Comparison of ENCODE assay signal across 25 cellular contexts in the genomic region with DNA sequence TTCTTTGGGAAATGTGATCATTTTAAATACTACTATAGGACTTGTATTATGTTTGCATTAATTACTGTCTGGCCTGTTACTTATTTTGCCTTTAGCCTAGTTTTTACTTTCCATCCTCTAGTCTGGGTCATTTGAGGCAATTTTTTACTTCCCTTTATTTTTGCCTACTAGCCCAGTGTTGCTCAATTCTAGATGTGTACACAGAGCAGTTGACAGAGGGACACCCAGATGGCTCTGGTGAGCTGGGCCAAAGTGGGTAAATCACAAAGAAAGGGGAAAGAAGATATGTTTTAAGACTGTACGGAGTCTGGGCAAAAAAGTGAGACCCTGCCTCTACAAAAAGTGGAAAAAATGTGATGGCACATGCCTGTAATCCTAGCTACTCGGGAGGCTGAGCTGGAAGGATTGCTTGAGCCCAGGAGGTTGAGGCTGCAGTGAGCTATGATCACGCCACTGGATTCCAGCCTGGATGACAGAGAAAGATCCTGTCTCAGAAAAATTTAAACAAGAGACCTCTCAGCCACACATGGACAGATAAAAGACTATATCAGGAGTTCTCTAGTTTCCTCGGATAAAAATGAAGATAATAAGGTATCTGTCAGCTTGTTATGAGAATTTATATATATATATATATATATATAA. TPM values are rescaled to one million over a fixed set of nuclear protein-coding genes. Genes with fewer than 3 reads are reported as not detected.
DNase-seq lines count a peak whose midpoint lies in the region; ATAC-seq, FAIRE-seq and TF ChIP-seq lines count a peak whose summit lies in the region.
"Had no signal": no experiment of that assay in that cellular context is flagged by ENCODE, and none has a peak within 500 bp of the region (broad histone marks: within the 10 kb centered on the region; RNA-seq: fewer than 3 reads in every experiment).

No MANE protein-coding gene starts in this region.

- no peaks in the 10 kb centered on the region for H3K9me3 ChIP-seq in hepatocyte (ENCODE audit: low read depth)
- H3K9me3 ChIP-seq: gastroesophageal sphincter, psoas muscle, SJSA1 had no signal

- POLR2A ChIA-PET in naive thymus-derived CD8-positive, alpha-beta T cell (lab: Charles Lee): no interaction called here

- CTCF ChIA-PET in activated naive CD4-positive, alpha-beta T cell treated with anti-CD3 and anti-CD28 coated beads, Interleukin-2, amount 10 ng/mL, durations not matched to agents 7 days and 5 days (lab: Charles Lee): no interaction called here
- CTCF ChIA-PET in activated naive CD4-positive, alpha-beta T cell treated with anti-CD3 and anti-CD28 coated beads for 36 hours (lab: Charles Lee): interaction anchor here (0.6 kb wide), 1 partner anchor 30 kb away, joined by 3 read pairs; no protein-coding TSS in a partner anchor

- TF ChIP-seq CTCF in hepatocyte (IDR thresholded peaks at IDR 0.05; ENCODE audit: poor library complexity) (peak; percentile 13), D721Med (IDR thresholded peaks at IDR 0.05; ENCODE audit: insufficient read depth, missing control alignments) (no peak)

- H3K4me1 Mint-ChIP-seq in activated naive CD4-positive, alpha-beta T cell treated with anti-CD3 and anti-CD28 coated beads, Interleukin-2, amount 10 ng/mL, durations not matched to agents 7 days and 5 days: no peaks in the 10 kb centered on the region
- H3K4me1 Mint-ChIP-seq in activated naive CD4-positive, alpha-beta T cell treated with anti-CD3 and anti-CD28 coated beads for 36 hours (ENCODE audit: low read depth): no peaks in the 10 kb centered on the region
- no peaks in the 10 kb centered on the region for H3K4me1 Mint-ChIP-seq in stimulated activated effector memory CD8-positive, alpha-beta T cell treated with anti-CD3 and anti-CD28 coated beads, Interleukin-12 subunit alpha, Interleukin-12 subunit beta, amount 100 ng/mL, for 72 hours
- H3K4me1 Mint-ChIP-seq in naive thymus-derived CD8-positive, alpha-beta T cell: peaks cover 0 to 2% (median 0%) of the 10 kb centered on the region in 4 donors
- H3K4me1 Mint-ChIP-seq: activated naive CD8-positive, alpha-beta T cell treated with anti-CD3 and anti-CD28 coated beads, Interleukin-2, amount 10 ng/mL, durations not matched to agents 7 days and 5 days had no signal

- H3K79me2 ChIP-seq in hepatocyte: no peaks in the 10 kb centered on the region

- no peak overlapping the region for H3K4me3 Mint-ChIP-seq in activated naive CD4-positive, alpha-beta T cell treated with anti-CD3 and anti-CD28 coated beads, Interleukin-2, amount 10 ng/mL, durations not matched to agents 7 days and 5 days
- H3K4me3 Mint-ChIP-seq in activated naive CD4-positive, alpha-beta T cell treated with anti-CD3 and anti-CD28 coated beads for 36 hours: no peak overlapping the region
- no peak overlapping the region for H3K4me3 Mint-ChIP-seq in stimulated activated effector memory CD8-positive, alpha-beta T cell treated with anti-CD3 and anti-CD28 coated beads, Interleukin-12 subunit alpha, Interleukin-12 subunit beta, amount 100 ng/mL, for 72 hours
- no peak overlapping the region for H3K4me3 Mint-ChIP-seq in naive thymus-derived CD8-positive, alpha-beta T cell
- H3K4me3 Mint-ChIP-seq: activated naive CD8-positive, alpha-beta T cell treated with anti-CD3 and anti-CD28 coated beads, Interleukin-2, amount 10 ng/mL, durations not matched to agents 7 days and 5 days; natural killer cell had no signal

- ATAC-seq in stimulated activated effector memory CD8-positive, alpha-beta T cell treated with anti-CD3 and anti-CD28 coated beads, Interleukin-12 subunit alpha, Interleukin-12 subunit beta, amount 100 ng/mL, for 72 hours: no peak
- ATAC-seq in naive thymus-derived CD8-positive, alpha-beta T cell: no peak
- ATAC-seq: gastroesophageal sphincter, natural killer cell, psoas muscle had no signal

- no peaks in the 10 kb centered on the region for H3K9me3 Mint-ChIP-seq in activated naive CD4-positive, alpha-beta T cell treated with anti-CD3 and anti-CD28 coated beads, Interleukin-2, amount 10 ng/mL, durations not matched to agents 7 days and 5 days
- H3K9me3 Mint-ChIP-seq in activated naive CD4-positive, alpha-beta T cell treated with anti-CD3 and anti-CD28 coated beads for 36 hours: no peaks in the 10 kb centered on the region
- no peaks in the 10 kb centered on the region for H3K9me3 Mint-ChIP-seq in stimulated activated effector memory CD8-positive, alpha-beta T cell treated with anti-CD3 and anti-CD28 coated beads, Interleukin-12 subunit alpha, Interleukin-12 subunit beta, amount 100 ng/mL, for 72 hours
- H3K9me3 Mint-ChIP-seq in naive thymus-derived CD8-positive, alpha-beta T cell: no peaks in the 10 kb centered on the region
- H3K9me3 Mint-ChIP-seq: activated naive CD8-positive, alpha-beta T cell treated with anti-CD3 and anti-CD28 coated beads, Interleukin-2, amount 10 ng/mL, durations not matched to agents 7 days and 5 days; natural killer cell had no signal

- no peak overlapping the region for H2AFZ ChIP-seq in hepatocyte

- no peaks in the 10 kb centered on the region for H3K27me3 Mint-ChIP-seq in activated naive CD4-positive, alpha-beta T cell treated with anti-CD3 and anti-CD28 coated beads, Interleukin-2, amount 10 ng/mL, durations not matched to agents 7 days and 5 days
- H3K27me3 Mint-ChIP-seq in activated naive CD4-positive, alpha-beta T cell treated with anti-CD3 and anti-CD28 coated beads for 36 hours (ENCODE audit: low read depth): no peaks in the 10 kb centered on the region
- H3K27me3 Mint-ChIP-seq in naive thymus-derived CD8-positive, alpha-beta T cell: no peaks in the 10 kb centered on the region
- H3K27me3 Mint-ChIP-seq: activated naive CD8-positive, alpha-beta T cell treated with anti-CD3 and anti-CD28 coated beads, Interleukin-2, amount 10 ng/mL, durations not matched to agents 7 days and 5 days had no signal

- WGBS in hepatocyte (ENCODE audit: low lambda C conversion rate, missing lambda C conversion rate): 87% methylated on average over 4 of the region's 4 CpGs

- no peaks in the 10 kb centered on the region for H3K27me3 ChIP-seq in hepatocyte
- H3K27me3 ChIP-seq: gastroesophageal sphincter, SJSA1 had no signal

- no peak overlapping the region for H3K27ac ChIP-seq in hepatocyte
- H3K27ac ChIP-seq: 22Rv1, gastroesophageal sphincter, psoas muscle, SJSA1 had no signal

- no peaks in the 10 kb centered on the region for H3K36me3 Mint-ChIP-seq in activated naive CD4-positive, alpha-beta T cell treated with anti-CD3 and anti-CD28 coated beads, Interleukin-2, amount 10 ng/mL, durations not matched to agents 7 days and 5 days
- H3K36me3 Mint-ChIP-seq in activated naive CD4-positive, alpha-beta T cell treated with anti-CD3 and anti-CD28 coated beads for 36 hours (ENCODE audit: low read depth): peaks cover 6% of the 10 kb centered on the region
- no peaks in the 10 kb centered on the region for H3K36me3 Mint-ChIP-seq in stimulated activated effector memory CD8-positive, alpha-beta T cell treated with anti-CD3 and anti-CD28 coated beads, Interleukin-12 subunit alpha, Interleukin-12 subunit beta, amount 100 ng/mL, for 72 hours
- H3K36me3 Mint-ChIP-seq in naive thymus-derived CD8-positive, alpha-beta T cell: peaks cover 0 to 35% (median 5%) of the 10 kb centered on the region in 3 donors

- H3K9me2 ChIP-seq in hepatocyte (replicated peaks; ENCODE audit: insufficient read depth): no peaks in the 10 kb centered on the region

- intact Hi-C loops in activated naive CD4-positive, alpha-beta T cell treated with anti-CD3 and anti-CD28 coated beads for 36 hours (cut with micrococcal nuclease): no loop called here

- no peaks in the 10 kb centered on the region for H4K20me1 ChIP-seq in hepatocyte (ENCODE audit: insufficient read depth, poor library complexity, severe bottlenecking)

- FAIRE-seq in D721Med (lab: Jason Lieb, UNC): no peak

- no peak for DNase-seq in activated naive CD4-positive, alpha-beta T cell treated with anti-CD3 and anti-CD28 coated beads, Interleukin-2, amount 10 ng/mL, durations not matched to agents 7 days and 5 days
- no peak for DNase-seq in activated naive CD4-positive, alpha-beta T cell treated with anti-CD3 and anti-CD28 coated beads for 36 hours
- DNase-seq in OCI-M1 (lab: John Stamatoyannopoulos, UW) (peak; percentile 79), hepatocyte (ENCODE audit: low spot score) (no peak), NCI-H1048 (lab: John Stamatoyannopoulos, UW) (no peak), D721Med (ENCODE audit: insufficient read length, low spot score) (no peak)
- no peak for DNase-seq in stimulated activated effector memory CD8-positive, alpha-beta T cell treated with anti-CD3 and anti-CD28 coated beads, Interleukin-12 subunit alpha, Interleukin-12 subunit beta, amount 100 ng/mL, for 72 hours (ENCODE audit: low spot score in 2 of 2)
- DNase-seq in naive thymus-derived CD8-positive, alpha-beta T cell: no peak
- DNase-seq: activated CD4-positive, alpha-beta T cell treated with anti-CD3 and anti-CD28 coated beads for 1 hour; activated naive CD8-positive, alpha-beta T cell treated with anti-CD3 and anti-CD28 coated beads, Interleukin-2, amount 10 ng/mL, durations not matched to agents 7 days and 5 days; DMS153; mesenchymal stem cell; natural killer cell; NCI-H1930; NCI-H446; psoas muscle; T-helper 9 cell had no signal

- H3K4me2 ChIP-seq in hepatocyte: no peak overlapping the region

- peak overlapping the region; percentile 24 for H3K27ac Mint-ChIP-seq in activated naive CD4-positive, alpha-beta T cell treated with anti-CD3 and anti-CD28 coated beads, Interleukin-2, amount 10 ng/mL, durations not matched to agents 7 days and 5 days
- no peak overlapping the region for H3K27ac Mint-ChIP-seq in activated naive CD4-positive, alpha-beta T cell treated with anti-CD3 and anti-CD28 coated beads for 36 hours
- peak overlapping the region; percentile 70 for H3K27ac Mint-ChIP-seq in stimulated activated effector memory CD8-positive, alpha-beta T cell treated with anti-CD3 and anti-CD28 coated beads, Interleukin-12 subunit alpha, Interleukin-12 subunit beta, amount 100 ng/mL, for 72 hours
- H3K27ac Mint-ChIP-seq in naive thymus-derived CD8-positive, alpha-beta T cell: peak overlapping the region in 1 of 10 donors; percentile 29
- H3K27ac Mint-ChIP-seq: activated naive CD8-positive, alpha-beta T cell treated with anti-CD3 and anti-CD28 coated beads, Interleukin-2, amount 10 ng/mL, durations not matched to agents 7 days and 5 days; natural killer cell had no signal

- H3K36me3 ChIP-seq in hepatocyte (replicated peaks; ENCODE audit: insufficient read depth, low read depth): no peaks in the 10 kb centered on the region
- H3K36me3 ChIP-seq: gastroesophageal sphincter, SJSA1 had no signal

- no peaks in the 10 kb centered on the region for H3K4me1 ChIP-seq in hepatocyte (ENCODE audit: insufficient read depth)
- H3K4me1 ChIP-seq: gastroesophageal sphincter, psoas muscle had no signal

- no peak overlapping the region for H3K4me3 ChIP-seq in hepatocyte
- H3K4me3 ChIP-seq: gastroesophageal sphincter, psoas muscle, SJSA1 had no signal

RNA-seq across cellular contexts. Expression of a gene that starts 35.7 kb away (rescaled TPM):
- total RNA-seq in activated naive CD4-positive, alpha-beta T cell treated with anti-CD3 and anti-CD28 coated beads for 36 hours: 10 to 100 TPM; 41.3 to 49.5 TPM
- total RNA-seq in hepatocyte: 21.9 and 27.0 TPM in 2 replicates
- polyA plus RNA-seq in hepatocyte: 35.3 and 45.1 TPM in 2 replicates
- total RNA-seq in naive thymus-derived CD8-positive, alpha-beta T cell: 10 to 100 TPM in 1 of 2 experiments, 1 to 10 TPM in 1; 6.8 to 10.8 TPM
- 10 to 100 TPM; 15.9 to 20.2 (median 19.7) TPM for polyA plus RNA-seq in naive thymus-derived CD8-positive, alpha-beta T cell

RNA-seq across cellular contexts. Expression of a gene that starts 35.8 kb away (rescaled TPM):
- under 1 TPM in 1 of 2 experiments, not detected in 1; 0.20 TPM for total RNA-seq in activated naive CD4-positive, alpha-beta T cell treated with anti-CD3 and anti-CD28 coated beads for 36 hours
- 0.60 and 2.8 TPM in 2 replicates for total RNA-seq in hepatocyte
- 0.58 TPM in 1 of 2 replicates, not detected in the other for polyA plus RNA-seq in hepatocyte
- total RNA-seq in naive thymus-derived CD8-positive, alpha-beta T cell: not detected
- not detected for polyA plus RNA-seq in naive thymus-derived CD8-positive, alpha-beta T cell
- total RNA-seq: activated CD8-positive, alpha-beta memory T cell treated with anti-CD3 and anti-CD28 coated beads for 36 hours; activated naive CD8-positive, alpha-beta T cell treated with anti-CD3 and anti-CD28 coated beads, Interleukin-2, amount 10 ng/mL, durations not matched to agents 7 days and 5 days; dermis microvascular lymphatic vessel endothelial cell; epithelial cell of proximal tubule; HT1080; natural killer cell; SJSA1 had no signal
- polyA plus RNA-seq: BJ had no signal
